In the genomic region with DNA sequence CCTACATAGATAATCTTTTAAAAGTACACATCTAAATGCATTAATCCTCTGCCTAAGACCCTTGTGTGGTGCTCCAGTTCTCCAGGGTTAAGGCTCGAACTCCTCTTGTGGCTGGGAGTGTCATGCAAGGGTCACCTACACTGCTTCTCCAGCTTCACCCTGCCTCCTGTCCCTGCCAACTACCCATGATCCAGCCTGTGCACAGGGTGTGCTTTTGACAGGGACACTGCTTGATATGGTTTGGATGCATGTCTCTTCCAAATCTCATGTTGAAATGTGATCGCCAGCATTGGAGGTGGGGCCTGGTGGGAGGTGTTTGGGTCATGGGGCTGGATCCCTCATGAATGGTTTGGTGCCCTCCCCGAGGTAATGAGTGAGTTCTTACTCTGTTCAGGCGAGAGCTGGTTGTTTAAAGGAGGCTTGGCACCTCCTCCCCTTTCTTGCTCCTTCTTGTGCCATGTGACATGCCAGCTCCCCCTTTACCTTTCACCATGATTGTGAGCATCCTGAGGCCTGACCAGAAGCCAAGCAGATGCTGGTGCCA, we compare ENCODE assay signal across 11 cellular contexts. TPM values are rescaled to one million over a fixed set of nuclear protein-coding genes. Genes with fewer than 3 reads are reported as not detected.
DNase-seq lines count a peak whose midpoint lies in the region; ATAC-seq and TF ChIP-seq lines count a peak whose summit lies in the region.
"Had no signal": no experiment of that assay in that cellular context is flagged by ENCODE, and none has a peak within 500 bp of the region (broad histone marks: within the 10 kb centered on the region; RNA-seq: fewer than 3 reads in every experiment).

No MANE protein-coding gene starts in this region.

- H3K9me3 ChIP-seq in BLaER1 treated with 17β-estradiol and CSF1 and Interleukin-3, amounts not matched to agents 10 nM and 100 nM (replicated peaks in 1 of 11) = peaks cover 0 to 9% (median 0%) of the 10 kb centered on the region in 11 experiments; a peak in 7 of 22 replicates
- peaks cover 5% of the 10 kb centered on the region; the same call in 1 of the 2 replicates for H3K9me3 ChIP-seq in Panc1 (ENCODE audit: control insufficient read depth, insufficient read depth, low read depth, low read length)
- H3K9me3 ChIP-seq in esophagus muscularis mucosa = no peaks in the 10 kb centered on the region
- no peaks in the 10 kb centered on the region for H3K9me3 ChIP-seq in psoas muscle

- H3K4me2 ChIP-seq in BLaER1 treated with 17β-estradiol and CSF1 and Interleukin-3, amounts not matched to agents 10 nM and 100 nM = peak overlapping the region; percentile 44 to 98 (median 93); a peak in 20 of 22 replicates

- peak overlapping the region in 9 of 11 experiments; percentile 98 to 100 (median 100); a peak in 19 of 22 replicates for H3K27ac ChIP-seq in BLaER1 treated with 17β-estradiol and CSF1 and Interleukin-3, amounts not matched to agents 10 nM and 100 nM
- H3K27ac ChIP-seq in Panc1 (ENCODE audit: low read length) = peak overlapping the region; percentile 52; the same call in 1 of the 2 replicates
- H3K27ac ChIP-seq in esophagus muscularis mucosa (replicated peaks in 1 of 4) = peak overlapping the region; percentile 96 to 99 (median 98)
- H3K27ac ChIP-seq in psoas muscle = peak overlapping the region; percentile 66

- DNase-seq in Panc1 (ENCODE audit: low read depth, low spot score) (no peak), esophagus muscularis mucosa (ENCODE audit: extremely low spot score) (peak; percentile 91), psoas muscle (no peak), H7 (no peak), left colon (no peak), NCI-H774 (lab: John Stamatoyannopoulos, UW) (no peak)
- DNase-seq: activated T-cell treated with anti-CD3 and anti-CD28 coated beads, Interleukin-2, amount 50 U/mL, for 1 hour; NCI-H1092 treated with DMSO at 0.1 percent for 48 hours had no signal

- CTCF ChIA-PET in Panc1 (lab: Charles Lee) = interaction anchor here (0.8 kb wide), 1 partner anchor 36 kb away, joined by 3 read pairs; no protein-coding TSS in a partner anchor

- H3K4me1 ChIP-seq in BLaER1 treated with 17β-estradiol and CSF1 and Interleukin-3, amounts not matched to agents 10 nM and 100 nM = peaks cover 76 to 100% (median 95%) of the 10 kb centered on the region in 10 experiments
- H3K4me1 ChIP-seq in Panc1 (ENCODE audit: control insufficient read depth, insufficient read depth, low read length) (peaks cover 55% of the 10 kb centered on the region), esophagus muscularis mucosa (peaks cover 94 to 100% (median 98%) of the 10 kb centered on the region in 4 donors), psoas muscle (peaks cover 92% of the 10 kb centered on the region)

- peak overlapping the region in 8 of 11 experiments; percentile 16 to 99 (median 94); a peak in 12 of 22 replicates for H3K9ac ChIP-seq in BLaER1 treated with 17β-estradiol and CSF1 and Interleukin-3, amounts not matched to agents 10 nM and 100 nM

- no peak for TF ChIP-seq POLR2A in esophagus muscularis mucosa (IDR thresholded peaks at IDR 0.05; ENCODE audit: low read depth)

- no peak for TF ChIP-seq EP300 in esophagus muscularis mucosa (IDR thresholded peaks at IDR 0.05)

- peaks cover 0 to 7% (median 0%) of the 10 kb centered on the region in 11 experiments; a peak in 3 of 22 replicates for H4K20me1 ChIP-seq in BLaER1 treated with 17β-estradiol and CSF1 and Interleukin-3, amounts not matched to agents 10 nM and 100 nM

- intact Hi-C loops in Panc1 (cut with micrococcal nuclease; ENCODE audit: unreplicated experiment) = loop anchor here (2.0 kb wide), 1 partner anchor 83 kb away; no protein-coding TSS in a partner anchor
- intact Hi-C loops in esophagus muscularis mucosa (cut with DNase I) = no loop called here
- intact Hi-C loops in psoas muscle (cut with DNase I) = loop anchor here in 1 of 2 donors (2.0 to 5.0 kb wide), 3 partner anchors 36 to 83 kb away; a partner anchor contains a TSS
- intact Hi-C loops in left colon (cut with DNase I, micrococcal nuclease) = no loop called here

- POLR2A ChIA-PET in Panc1 (lab: Charles Lee) = no interaction called here

- TF ChIP-seq CTCF in Panc1 (IDR thresholded peaks at IDR 0.05) (no peak), esophagus muscularis mucosa (IDR thresholded peaks at IDR 0.05) (no peak), psoas muscle (IDR thresholded peaks at IDR 0.05) (no peak)

- peaks cover 0 to 44% (median 17%) of the 10 kb centered on the region in 11 experiments; a peak in 13 of 22 replicates for H3K36me3 ChIP-seq in BLaER1 treated with 17β-estradiol and CSF1 and Interleukin-3, amounts not matched to agents 10 nM and 100 nM
- H3K36me3 ChIP-seq in Panc1 (ENCODE audit: control insufficient read depth, insufficient read depth, low read length) (no peaks in the 10 kb centered on the region), esophagus muscularis mucosa (peaks cover 0 to 8% (median 0%) of the 10 kb centered on the region in 4 donors), psoas muscle (ENCODE audit: insufficient read depth in 1 of 2, low read depth in 1 of 2) (peaks cover 0 to 9% of the 10 kb centered on the region in 2 donors), H7 (replicated peaks; ENCODE audit: control insufficient read depth, insufficient read depth, low read length) (no peaks in the 10 kb centered on the region)

- 94% methylated on average over 4 of the region's 4 CpGs for WGBS in esophagus muscularis mucosa
- WGBS in psoas muscle, 3 donors = 47 to 51% (median 48%) methylated on average over 4 of the region's 4 CpGs

- no peaks in the 10 kb centered on the region for H3K27me3 ChIP-seq in BLaER1 treated with 17β-estradiol and CSF1 and Interleukin-3, amounts not matched to agents 10 nM and 100 nM
- H3K27me3 ChIP-seq in Panc1 (ENCODE audit: control insufficient read depth, insufficient read depth, low read length) (no peaks in the 10 kb centered on the region), esophagus muscularis mucosa (no peaks in the 10 kb centered on the region), psoas muscle (ENCODE audit: insufficient read depth in 3 of 3, low read length in 2 of 3) (no peaks in the 10 kb centered on the region), H7 (ENCODE audit: control insufficient read depth, insufficient read depth, low read length) (no peaks in the 10 kb centered on the region)

- no TSS peak for BruUV-seq in Panc1 (replicated peaks; lab: Mats Ljungman, UMichigan)

- ATAC-seq in Panc1 (no peak), psoas muscle (peak in 3 of 4 donors; percentile 34 to 45 (median 37)), HG02623 (IDR thresholded peaks at IDR 0.05; ENCODE audit: unreplicated experiment) (no peak), left colon (no peak)

- H3K4me3 ChIP-seq in BLaER1 treated with 17β-estradiol and CSF1 and Interleukin-3, amounts not matched to agents 10 nM and 100 nM = no peak overlapping the region
- H3K4me3 ChIP-seq in Panc1 (ENCODE audit: low read depth in 2 of 2, low read length in 2 of 2) (no peak overlapping the region), esophagus muscularis mucosa (no peak overlapping the region), psoas muscle (no peak overlapping the region), H7 (ENCODE audit: insufficient read depth, low read depth, low read length) (no peak overlapping the region)
- H3K4me3 ChIP-seq: skin epidermis had no signal

- in situ Hi-C loops in Panc1 (cut with HindIII; ENCODE audit: low pct_unique_long_range_greater_than_20kb, low sequenced_read_pairs) = no loop called here

RNA-seq across cellular contexts. Expression of a gene that starts 48.5 kb away (rescaled TPM):
- total RNA-seq in Panc1 (2021; ENCODE audit: unreplicated experiment) (9.5 TPM), esophagus muscularis mucosa (1 to 10 TPM; 6.2 to 8.8 (median 7.5) TPM), psoas muscle (100 to 1,000 TPM in 1 of 4 donors, 10 to 100 TPM in 3; 26.6 to 145 (median 74.7) TPM), left colon (10 to 100 TPM; 35.2 to 59.3 TPM)
- 7.2 TPM for polyA plus RNA-seq in Panc1 (2012; ENCODE audit: insufficient read length)
- 10 to 100 TPM; 37.7 to 93.7 (median 60.6) TPM for polyA plus RNA-seq in psoas muscle
- total RNA-seq in H7 (2014; rRNA removed; shearing (Covaris generic)) = 0.76 and 1.6 TPM in 2 replicates

Comparison
In these comparisons a context has a peak if more than half of its experiments do, and no peak if none do; other contexts are left out.
1. ATAC-seq: peak in psoas muscle (3 of 4); none in Panc1 (single experiment), HG02623 (single experiment) and left colon (single experiment).
2. Peak in every context shown above with its lines, with median percentiles within 50 percentile points of each other: H3K27ac ChIP-seq.